13 cellular contexts compared by ENCODE assay signal in genomic region chr10:16944081-16944922, GRCh38.
A peak's percentile ranks its signal among the peaks of the same experiment; 100 is the strongest.
DNase-seq lines count a peak whose midpoint lies in the region; ATAC-seq and TF ChIP-seq lines count a peak whose summit lies in the region.
"Had no signal": no experiment of that assay in that cellular context is flagged by ENCODE, and none has a peak within 500 bp of the region (broad histone marks: within the 10 kb centered on the region; RNA-seq: fewer than 3 reads in every experiment).

No MANE protein-coding gene starts in this region.

- no peak for TF ChIP-seq POLR2A in vagina (IDR thresholded peaks at IDR 0.05)

- intact Hi-C loops in Right ventricle myocardium inferior (cut with DNase I) (no loop called here), cardiac septum (cut with DNase I) (no loop called here), vagina (cut with DNase I) (no loop called here)

- H3K4me1 Mint-ChIP-seq in central memory CD8-positive, alpha-beta T cell = peaks cover 7% of the 10 kb centered on the region
- H3K4me1 Mint-ChIP-seq: memory B cell had no signal

- DNase-seq in Right ventricle myocardium inferior (ENCODE audit: missing footprints) = no peak
- DNase-seq in cardiac septum (ENCODE audit: low spot score) = no peak
- DNase-seq in central memory CD8-positive, alpha-beta T cell (ENCODE audit: low spot score in 2 of 2) = no peak
- peak; percentile 79 for DNase-seq in left kidney (ENCODE audit: low read depth, low spot score)
- no peak for DNase-seq in vagina (ENCODE audit: extremely low spot score in 2 of 2)
- no peak for DNase-seq in DMS153 treated with DMSO at 0.1 percent for 48 hours (lab: John Stamatoyannopoulos, UW; ENCODE audit: unreplicated experiment)
- DNase-seq in medulla oblongata (ENCODE audit: extremely low spot score) = no peak
- no peak for DNase-seq in activated CD4-positive, alpha-beta T cell treated with anti-CD3 and anti-CD28 coated beads for 1 hour
- DNase-seq: activated naive CD4-positive, alpha-beta T cell treated with anti-CD3 and anti-CD28 coated beads for 36 hours; MG63; stimulated activated CD4-positive, alpha-beta T cell treated with anti-CD3 and anti-CD28 coated beads, Interleukin-1b, Interleukin-23, amount 100 ng/mL, for 48 hours had no signal

- H3K36me3 ChIP-seq in vagina = no peaks in the 10 kb centered on the region
- H3K36me3 ChIP-seq: MG63 had no signal

- no peaks in the 10 kb centered on the region for H3K9me3 ChIP-seq in vagina
- H3K9me3 ChIP-seq: MG63 had no signal

- no peaks in the 10 kb centered on the region for H3K27me3 Mint-ChIP-seq in central memory CD8-positive, alpha-beta T cell

- no peaks in the 10 kb centered on the region for H3K9me3 Mint-ChIP-seq in central memory CD8-positive, alpha-beta T cell
- H3K9me3 Mint-ChIP-seq: activated naive CD4-positive, alpha-beta T cell treated with anti-CD3 and anti-CD28 coated beads for 36 hours; memory B cell had no signal

- peak overlapping the region; percentile 50 for H3K27ac ChIP-seq in vagina
- H3K27ac ChIP-seq: VCaP had no signal

- H3K36me3 Mint-ChIP-seq in central memory CD8-positive, alpha-beta T cell (ENCODE audit: insufficient read depth) = peaks cover 6% of the 10 kb centered on the region
- H3K36me3 Mint-ChIP-seq: memory B cell had no signal

- peak overlapping the region; percentile 25 for H3K27ac Mint-ChIP-seq in central memory CD8-positive, alpha-beta T cell (ENCODE audit: low read depth)
- H3K27ac Mint-ChIP-seq: activated naive CD4-positive, alpha-beta T cell treated with anti-CD3 and anti-CD28 coated beads for 36 hours; memory B cell had no signal

- no peaks in the 10 kb centered on the region for H3K27me3 ChIP-seq in vagina
- H3K27me3 ChIP-seq: MG63 had no signal

- no peak for TF ChIP-seq CTCF in vagina (IDR thresholded peaks at IDR 0.05)

- peaks cover 7% of the 10 kb centered on the region for H3K4me1 ChIP-seq in vagina

- no peak overlapping the region for H3K4me3 ChIP-seq in vagina
- H3K4me3 ChIP-seq: MG63 had no signal

- ATAC-seq in Right ventricle myocardium inferior = peak; percentile 76
- no peak for ATAC-seq in central memory CD8-positive, alpha-beta T cell (replicated peaks; ENCODE audit: extremely low read depth, poor library complexity, severe bottlenecking)

- H3K4me3 Mint-ChIP-seq in central memory CD8-positive, alpha-beta T cell = no peak overlapping the region
- H3K4me3 Mint-ChIP-seq: activated naive CD4-positive, alpha-beta T cell treated with anti-CD3 and anti-CD28 coated beads for 36 hours; memory B cell had no signal
